ENCODE assay signal across 10 cellular contexts in the genomic region with DNA sequence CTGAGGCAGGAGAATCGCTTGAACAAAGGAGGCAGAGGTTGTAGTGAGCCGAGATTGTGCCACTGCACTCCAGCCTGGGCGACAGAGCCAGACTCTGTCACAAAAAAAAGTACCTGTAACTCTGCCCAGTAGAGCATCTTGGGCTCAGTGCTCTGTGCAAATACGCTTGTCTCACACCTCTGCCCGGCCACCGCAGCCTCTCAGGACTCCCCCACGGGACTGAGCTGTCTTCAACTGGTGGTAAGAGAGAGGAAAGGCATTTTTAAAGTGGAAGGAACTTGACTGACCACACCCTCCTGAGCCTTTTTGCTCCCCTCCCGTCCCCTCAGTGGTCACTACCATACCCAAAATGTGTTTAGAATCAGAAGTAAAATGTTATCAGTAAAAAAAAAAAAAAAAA.
DNase-seq lines count a peak whose midpoint lies in the region; ATAC-seq and TF ChIP-seq lines count a peak whose summit lies in the region.
"Had no signal": no experiment of that assay in that cellular context is flagged by ENCODE, and none has a peak within 500 bp of the region (broad histone marks: within the 10 kb centered on the region; RNA-seq: fewer than 3 reads in every experiment).

No MANE protein-coding gene starts in this region.

- DNase-seq in Ammon's horn (ENCODE audit: low spot score) (peak; percentile 16), GM19240 (ENCODE audit: insufficient read length, low spot score) (peak; percentile 22), NOMO-1 treated with dmso at 0.1 percent for 144 hours (lab: John Stamatoyannopoulos, UW; ENCODE audit: unreplicated experiment) (peak; percentile 36), HT-29 (ENCODE audit: low spot score) (no peak), neural progenitor cell (ENCODE audit: low spot score) (no peak)
- no peak for DNase-seq in effector CD4-positive, alpha-beta T cell
- no peak for DNase-seq in T-helper 2 cell treated with Interferon-gamma antibody and Interleukin-4, amounts not matched to agents 5 μg/mL and 100 μg/mL, for 36 hours (ENCODE audit: low spot score)
- DNase-seq: NCI-H187; stimulated activated CD4-positive, alpha-beta T cell treated with anti-CD3 and anti-CD28 coated beads, Interleukin-2, amount 100 ng/mL, for 48 hours had no signal

- H3K79me2 ChIP-seq in neural progenitor cell (ENCODE audit: low read depth) = no peaks in the 10 kb centered on the region

- H3K36me3 Mint-ChIP-seq in neural progenitor cell = no peaks in the 10 kb centered on the region
- no peaks in the 10 kb centered on the region for H3K36me3 Mint-ChIP-seq in T-helper 2 cell treated with Interferon-gamma antibody and Interleukin-4, amounts not matched to agents 5 μg/mL and 100 μg/mL, for 36 hours (ENCODE audit: low read depth)

- H3K27me3 ChIP-seq in neural progenitor cell = no peaks in the 10 kb centered on the region

- no peak overlapping the region for H3K27ac ChIP-seq in neural progenitor cell

- peak; percentile 87 for ATAC-seq in HG02884 (IDR thresholded peaks at IDR 0.05; ENCODE audit: unreplicated experiment)

- H3K27ac Mint-ChIP-seq in neural progenitor cell = no peak overlapping the region
- H3K27ac Mint-ChIP-seq in T-helper 2 cell treated with Interferon-gamma antibody and Interleukin-4, amounts not matched to agents 5 μg/mL and 100 μg/mL, for 36 hours = no peak overlapping the region

- no peak overlapping the region for H2AFZ ChIP-seq in neural progenitor cell (replicated peaks)

- H3K4me3 Mint-ChIP-seq in neural progenitor cell = no peak overlapping the region
- no peak overlapping the region for H3K4me3 Mint-ChIP-seq in T-helper 2 cell treated with Interferon-gamma antibody and Interleukin-4, amounts not matched to agents 5 μg/mL and 100 μg/mL, for 36 hours

- H3K36me3 ChIP-seq in neural progenitor cell = no peaks in the 10 kb centered on the region

- no peaks in the 10 kb centered on the region for H3F3A ChIP-seq in neural progenitor cell (ENCODE audit: low read depth)

- H3K4me1 Mint-ChIP-seq in neural progenitor cell = no peaks in the 10 kb centered on the region
- H3K4me1 Mint-ChIP-seq in T-helper 2 cell treated with Interferon-gamma antibody and Interleukin-4, amounts not matched to agents 5 μg/mL and 100 μg/mL, for 36 hours (ENCODE audit: low read depth) = no peaks in the 10 kb centered on the region

- peaks cover 11% of the 10 kb centered on the region for H3K27me3 Mint-ChIP-seq in neural progenitor cell (ENCODE audit: insufficient read depth, low read depth)
- H3K27me3 Mint-ChIP-seq in T-helper 2 cell treated with Interferon-gamma antibody and Interleukin-4, amounts not matched to agents 5 μg/mL and 100 μg/mL, for 36 hours (ENCODE audit: low read depth) = no peaks in the 10 kb centered on the region

- peaks cover 3% of the 10 kb centered on the region for H3K9me3 Mint-ChIP-seq in neural progenitor cell
- H3K9me3 Mint-ChIP-seq in T-helper 2 cell treated with Interferon-gamma antibody and Interleukin-4, amounts not matched to agents 5 μg/mL and 100 μg/mL, for 36 hours = no peaks in the 10 kb centered on the region

- H3K4me3 ChIP-seq in neural progenitor cell = no peak overlapping the region

- H4K20me1 ChIP-seq in neural progenitor cell (ENCODE audit: low read depth) = no peaks in the 10 kb centered on the region

- H3K4me2 ChIP-seq in neural progenitor cell = no peak overlapping the region

- no peaks in the 10 kb centered on the region for H3K4me1 ChIP-seq in neural progenitor cell

- H3K9ac ChIP-seq in neural progenitor cell = no peak overlapping the region

- no peak for TF ChIP-seq CTCF in neural progenitor cell (IDR thresholded peaks at IDR 0.05)

- H3K9me3 ChIP-seq in neural progenitor cell (ENCODE audit: low read depth) = no peaks in the 10 kb centered on the region

Comparison
In these comparisons a context has a peak if more than half of its experiments do, and no peak if none do; other contexts are left out.
1. DNase-seq: peak in Ammon's horn (single experiment), GM19240 (single experiment) and NOMO-1 treated with dmso at 0.1 percent for 144 hours (single experiment); none in HT-29 (single experiment), effector CD4-positive, alpha-beta T cell (single experiment), neural progenitor cell (single experiment) and T-helper 2 cell treated with Interferon-gamma antibody and Interleukin-4, amounts not matched to agents 5 μg/mL and 100 μg/mL, for 36 hours (single experiment).